27 cellular contexts compared by ENCODE assay signal in the genomic region with DNA sequence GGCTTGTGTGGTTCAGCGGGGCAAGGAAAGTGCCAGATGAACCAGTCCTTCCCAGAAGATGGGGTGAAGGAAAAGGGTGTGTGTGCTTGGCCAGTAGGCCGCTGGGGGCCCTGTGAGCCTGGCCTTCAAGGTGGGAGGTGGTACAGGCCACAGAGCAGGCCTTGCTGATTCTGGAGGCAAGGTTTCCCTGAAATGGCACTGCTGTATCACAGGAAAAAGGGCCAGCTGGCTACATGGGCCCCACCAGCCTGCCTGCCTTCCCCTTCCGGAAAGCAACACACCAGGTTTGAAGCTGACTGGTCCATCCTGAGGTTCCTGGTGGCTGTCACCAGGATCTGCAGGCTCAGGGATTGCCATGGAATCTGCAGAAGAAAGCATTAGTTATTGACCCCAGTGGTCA. TPM values are rescaled to one million over a fixed set of nuclear protein-coding genes. Genes with fewer than 3 reads are reported as not detected.
A peak's percentile ranks its signal among the peaks of the same experiment; 100 is the strongest.
DNase-seq lines count a peak whose midpoint lies in the region; ATAC-seq and TF ChIP-seq lines count a peak whose summit lies in the region.
"Had no signal": no experiment of that assay in that cellular context is flagged by ENCODE, and none has a peak within 500 bp of the region (broad histone marks: within the 10 kb centered on the region; RNA-seq: fewer than 3 reads in every experiment).

No MANE protein-coding gene starts in this region.

- peaks cover 20% of the 10 kb centered on the region for H3K4me1 Mint-ChIP-seq in WTC11
- H3K4me1 Mint-ChIP-seq in H9 = peaks cover 13 to 19% of the 10 kb centered on the region in 2 experiments
- peaks cover 9% of the 10 kb centered on the region for H3K4me1 Mint-ChIP-seq in activated naive CD4-positive, alpha-beta T cell treated with anti-CD3 and anti-CD28 coated beads for 36 hours (ENCODE audit: low read depth)
- H3K4me1 Mint-ChIP-seq: stimulated activated effector memory CD8-positive, alpha-beta T cell treated with anti-CD3 and anti-CD28 coated beads, Interleukin-12 subunit alpha, Interleukin-12 subunit beta, amount 100 ng/mL, for 72 hours had no signal

- H3K23ac ChIP-seq in mesenchymal stem cell (ENCODE audit: low read length in 2 of 2) = no peak overlapping the region
- no peak overlapping the region for H3K23ac ChIP-seq in H9 (ENCODE audit: insufficient read length, low read depth, low read length)

- H3K14ac ChIP-seq in mesenchymal stem cell (ENCODE audit: low read length in 2 of 2) (peak overlapping the region in 1 of 2 experiments; percentile 53), H9 (ENCODE audit: insufficient read depth, low read length) (no peak overlapping the region)

- H4K5ac ChIP-seq in H9 (ENCODE audit: insufficient read length, low read depth, low read length) = no peak overlapping the region

- no peaks in the 10 kb centered on the region for H3K79me1 ChIP-seq in mesenchymal stem cell (replicated peaks; ENCODE audit: low read length, poor library complexity, severe bottlenecking)
- H3K79me1 ChIP-seq in H9 (ENCODE audit: insufficient read depth, low read depth, low read length, poor library complexity, severe bottlenecking) = no peaks in the 10 kb centered on the region

- H3K9me3 Mint-ChIP-seq in WTC11 (peaks cover 5% of the 10 kb centered on the region), H9 (no peaks in the 10 kb centered on the region; a peak in 2 of 5 replicates)
- H3K9me3 Mint-ChIP-seq in activated naive CD4-positive, alpha-beta T cell treated with anti-CD3 and anti-CD28 coated beads for 36 hours = no peaks in the 10 kb centered on the region
- H3K9me3 Mint-ChIP-seq: CD4-positive, alpha-beta T cell; stimulated activated effector memory CD8-positive, alpha-beta T cell treated with anti-CD3 and anti-CD28 coated beads, Interleukin-12 subunit alpha, Interleukin-12 subunit beta, amount 100 ng/mL, for 72 hours had no signal

- no peaks in the 10 kb centered on the region for H3K23me2 ChIP-seq in H9 (ENCODE audit: insufficient read length, low read depth, low read length, poor library complexity, severe bottlenecking)

- H4K8ac ChIP-seq in mesenchymal stem cell (ENCODE audit: low read length) (no peak overlapping the region), H9 (replicated peaks; ENCODE audit: insufficient read length, low read depth, low read length) (no peak overlapping the region)

- H2AK5ac ChIP-seq in mesenchymal stem cell (ENCODE audit: low read length, severe bottlenecking) (no peak overlapping the region), H9 (ENCODE audit: insufficient read length, low read length) (no peak overlapping the region)

- no peaks in the 10 kb centered on the region; the same call in 1 of the 2 replicates for H3K27me3 Mint-ChIP-seq in WTC11 (ENCODE audit: low read depth)
- H3K27me3 Mint-ChIP-seq in H9 (ENCODE audit: low read depth) = peaks cover 5% of the 10 kb centered on the region
- H3K27me3 Mint-ChIP-seq in activated naive CD4-positive, alpha-beta T cell treated with anti-CD3 and anti-CD28 coated beads for 36 hours (ENCODE audit: low read depth) = no peaks in the 10 kb centered on the region

- no peak for ATAC-seq in WTC11
- ATAC-seq: naive thymus-derived CD4-positive, alpha-beta T cell; stimulated activated effector memory CD8-positive, alpha-beta T cell treated with anti-CD3 and anti-CD28 coated beads, Interleukin-12 subunit alpha, Interleukin-12 subunit beta, amount 100 ng/mL, for 72 hours had no signal

- H3K36me3 ChIP-seq in mesenchymal stem cell (ENCODE audit: control insufficient read depth in 1 of 2, insufficient read depth in 2 of 2, low read depth in 1 of 2, low read length in 2 of 2) = peaks cover 0 to 4% of the 10 kb centered on the region in 2 experiments
- peaks cover 0 to 19% (median 0%) of the 10 kb centered on the region in 3 donors for H3K36me3 ChIP-seq in tibial artery
- H3K36me3 ChIP-seq: uterus had no signal

- no peak overlapping the region for H3T11ph ChIP-seq in H9 (ENCODE audit: low read length)

- H3K4ac ChIP-seq in mesenchymal stem cell (ENCODE audit: low read depth in 1 of 2, low read length in 2 of 2) = no peak overlapping the region
- H3K4ac ChIP-seq in H9 (ENCODE audit: low read depth, low read length) = no peak overlapping the region

- peak overlapping the region; percentile 19 for H4K91ac ChIP-seq in mesenchymal stem cell (ENCODE audit: low read length)
- no peak overlapping the region for H4K91ac ChIP-seq in H9 (ENCODE audit: insufficient read length, low read depth, low read length)

- WGBS in mesenchymal stem cell = 95% methylated on average over 3 of the region's 3 CpGs
- WGBS in H9 (ENCODE audit: extremely low coverage, insufficient read length, low lambda C conversion rate) = no CpG with 5 or more reads among the region's 3 CpGs

- H2BK120ac ChIP-seq in mesenchymal stem cell (ENCODE audit: low read depth, low read length) = no peak overlapping the region
- no peak overlapping the region for H2BK120ac ChIP-seq in H9 (ENCODE audit: low read depth, low read length, poor library complexity, severe bottlenecking)

- H2AFZ ChIP-seq in mesenchymal stem cell (ENCODE audit: low read depth, low read length) = no peak overlapping the region
- H2AFZ ChIP-seq in H9 (ENCODE audit: low read length) = no peak overlapping the region

- peak overlapping the region in 1 of 2 experiments; percentile 30 for H3K18ac ChIP-seq in mesenchymal stem cell (ENCODE audit: low read depth in 1 of 2, low read length in 2 of 2)
- no peak overlapping the region for H3K18ac ChIP-seq in H9 (ENCODE audit: insufficient read length, low read depth, low read length)

- peaks cover 4% of the 10 kb centered on the region for H3K4me1 ChIP-seq in mesenchymal stem cell (ENCODE audit: control insufficient read depth, insufficient read depth, low read depth, low read length)
- peaks cover 3 to 44% (median 26%) of the 10 kb centered on the region in 4 donors for H3K4me1 ChIP-seq in tibial artery
- no peaks in the 10 kb centered on the region for H3K4me1 ChIP-seq in H9 (ENCODE audit: insufficient read depth, low read length)

- no peak overlapping the region for H2BK5ac ChIP-seq in mesenchymal stem cell (ENCODE audit: low read depth, low read length, poor library complexity, severe bottlenecking)
- H2BK5ac ChIP-seq in H9 (ENCODE audit: insufficient read length, low read length) = no peak overlapping the region

- H3K27me3 ChIP-seq in mesenchymal stem cell (ENCODE audit: control insufficient read depth in 1 of 2, insufficient read depth in 1 of 2, low read length in 2 of 2) (peaks cover 0 to 8% of the 10 kb centered on the region in 2 experiments), tibial artery (no peaks in the 10 kb centered on the region), H9 (ENCODE audit: insufficient read depth, low read length) (no peaks in the 10 kb centered on the region)
- H3K27me3 ChIP-seq: suprapubic skin, uterus had no signal

- TF ChIP-seq CTCF in WTC11 (IDR thresholded peaks at IDR 0.05) (no peak), tibial artery (IDR thresholded peaks at IDR 0.05) (no peak), H9 (conservative IDR thresholded peaks at IDR 0.05) (no peak)

- POLR2A ChIA-PET in WTC11 (lab: Charles Lee) = interaction anchor here (1.7 to 2.1 kb wide), 2 partner anchors 10 to 16 kb away, joined by 5 read pairs; no protein-coding TSS in a partner anchor

- CTCF ChIA-PET in WTC11 (lab: Charles Lee) = interaction anchor here (0.6 to 13.1 kb wide), 13 partner anchors 11 to 388 kb away, joined by 3 to 462 read pairs (median 4); a partner anchor contains a TSS
- CTCF ChIA-PET in activated naive CD4-positive, alpha-beta T cell treated with anti-CD3 and anti-CD28 coated beads for 36 hours (lab: Charles Lee) = interaction anchor here (1.5 to 2.1 kb wide), 2 partner anchors 9 to 22 kb away, joined by 3 to 10 read pairs; no protein-coding TSS in a partner anchor

- H2BK20ac ChIP-seq in H9 (ENCODE audit: low read depth, low read length, poor library complexity, severe bottlenecking) = no peak overlapping the region

- H3K9me3 ChIP-seq in mesenchymal stem cell (ENCODE audit: control insufficient read depth, low read length) (no peaks in the 10 kb centered on the region), tibial artery (no peaks in the 10 kb centered on the region), H9 (ENCODE audit: control insufficient read depth, low read depth, low read length) (no peaks in the 10 kb centered on the region)
- H3K9me3 ChIP-seq: A549, suprapubic skin, uterus had no signal

- H3K56ac ChIP-seq in H9 (ENCODE audit: insufficient read length, low read depth, low read length) = no peak overlapping the region

- H2BK12ac ChIP-seq in mesenchymal stem cell (ENCODE audit: low read length in 2 of 2) (peak overlapping the region in 1 of 2 experiments; percentile 64), H9 (ENCODE audit: insufficient read length, low read depth, low read length) (no peak overlapping the region)

- no peaks in the 10 kb centered on the region for H3K79me2 ChIP-seq in H9 (ENCODE audit: insufficient read depth, low read length)

- H3K4me3 ChIP-seq in mesenchymal stem cell (ENCODE audit: insufficient read depth in 1 of 2, low read depth in 1 of 2, low read length in 2 of 2) = peak overlapping the region in 1 of 2 experiments; percentile 26
- no peak overlapping the region for H3K4me3 ChIP-seq in tibial artery
- H3K4me3 ChIP-seq: A549, suprapubic skin, uterus had no signal

- H3K27ac Mint-ChIP-seq in WTC11 (no peak overlapping the region), H9 (no peak overlapping the region)
- H3K27ac Mint-ChIP-seq in activated naive CD4-positive, alpha-beta T cell treated with anti-CD3 and anti-CD28 coated beads for 36 hours = no peak overlapping the region
- H3K27ac Mint-ChIP-seq: CD4-positive, alpha-beta T cell; stimulated activated effector memory CD8-positive, alpha-beta T cell treated with anti-CD3 and anti-CD28 coated beads, Interleukin-12 subunit alpha, Interleukin-12 subunit beta, amount 100 ng/mL, for 72 hours had no signal

- peak; percentile 25 for DNase-seq in activated effector memory CD4-positive, alpha-beta T cell treated with anti-CD3 and anti-CD28 coated beads, Interleukin-2, amount 50 U/mL, for 16 hours
- DNase-seq in activated effector memory CD4-positive, alpha-beta T cell treated with Interleukin-2 at 50 U/mL for 16 hours = no peak
- DNase-seq in WTC11 (ENCODE audit: low spot score) (peak; percentile 7), mesenchymal stem cell (no peak), tibial artery (peak in 1 of 2 donors; percentile 11), T-helper 1 cell (no peak), H9 (no peak)
- DNase-seq in activated naive CD4-positive, alpha-beta T cell treated with anti-CD3 and anti-CD28 coated beads for 36 hours = no peak
- DNase-seq: activated CD4-positive, alpha-beta T cell treated with anti-CD3 and anti-CD28 coated beads for 48 hours; activated naive CD4-positive, alpha-beta T cell treated with anti-CD3 and anti-CD28 coated beads, Interleukin-2, amount 50 U/mL, for 16 hours; AML-193; CD4-positive, alpha-beta T cell; DND-41; effector CD8-positive, alpha-beta T cell; MV-4-11; naive thymus-derived CD4-positive, alpha-beta T cell; NCI-H1436; NCI-H2081; NCI-H2227 treated with DMSO at 0.1 percent for 48 hours; occipital lobe; SHP77 treated with DMSO at 0.1 percent for 48 hours; SW 1271; T-helper 9 cell had no signal

- H4K20me1 ChIP-seq in H9 (ENCODE audit: control insufficient read depth, insufficient read depth, insufficient read length) = no peaks in the 10 kb centered on the region

- peak overlapping the region; percentile 26 for H3K9ac ChIP-seq in mesenchymal stem cell (ENCODE audit: low read length)
- H3K9ac ChIP-seq in H9 (ENCODE audit: extremely low read depth, insufficient read length, low read length) = no peak overlapping the region

- H3K27ac ChIP-seq in mesenchymal stem cell (ENCODE audit: low read length, poor library complexity, severe bottlenecking) (no peak overlapping the region), tibial artery (peak overlapping the region; percentile 60 to 68), H9 (ENCODE audit: insufficient read length, low read depth, low read length) (no peak overlapping the region)
- H3K27ac ChIP-seq: A549, suprapubic skin had no signal

- intact Hi-C loops in tibial artery (cut with DNase I; ENCODE audit: low total_unique reads) = no loop called here
- intact Hi-C loops in activated naive CD4-positive, alpha-beta T cell treated with anti-CD3 and anti-CD28 coated beads for 36 hours (cut with micrococcal nuclease) = no loop called here

- H3K4me2 ChIP-seq in mesenchymal stem cell (ENCODE audit: low read length, poor library complexity, severe bottlenecking) (no peak overlapping the region), H9 (ENCODE audit: insufficient read depth, insufficient read length, low read length) (no peak overlapping the region)
- H3K4me2 ChIP-seq: A549 had no signal

- H3K36me3 Mint-ChIP-seq in WTC11 (no peaks in the 10 kb centered on the region), H9 (ENCODE audit: insufficient read depth in 1 of 3, low read depth in 3 of 3) (no peaks in the 10 kb centered on the region; a peak in 1 of 7 replicates)
- no peaks in the 10 kb centered on the region for H3K36me3 Mint-ChIP-seq in activated naive CD4-positive, alpha-beta T cell treated with anti-CD3 and anti-CD28 coated beads for 36 hours (ENCODE audit: low read depth)
- H3K36me3 Mint-ChIP-seq: stimulated activated effector memory CD8-positive, alpha-beta T cell treated with anti-CD3 and anti-CD28 coated beads, Interleukin-12 subunit alpha, Interleukin-12 subunit beta, amount 100 ng/mL, for 72 hours had no signal

- H2BK15ac ChIP-seq in mesenchymal stem cell (ENCODE audit: low read depth, poor library complexity, severe bottlenecking) (no peak overlapping the region), H9 (ENCODE audit: low read depth, low read length) (no peak overlapping the region)

- H3K4me3 Mint-ChIP-seq in WTC11 = no peak overlapping the region
- no peak overlapping the region for H3K4me3 Mint-ChIP-seq in H9
- H3K4me3 Mint-ChIP-seq in activated naive CD4-positive, alpha-beta T cell treated with anti-CD3 and anti-CD28 coated beads for 36 hours = no peak overlapping the region
- H3K4me3 Mint-ChIP-seq: CD4-positive, alpha-beta T cell; stimulated activated effector memory CD8-positive, alpha-beta T cell treated with anti-CD3 and anti-CD28 coated beads, Interleukin-12 subunit alpha, Interleukin-12 subunit beta, amount 100 ng/mL, for 72 hours had no signal

RNA-seq across cellular contexts. Expression of a gene that starts 12.5 kb away (rescaled TPM):
- total RNA-seq in WTC11 (2021) (1.7 to 2.8 TPM (median 2.4 TPM) in 3 replicates), H9 (2021) (1.0 and 1.4 TPM in 2 replicates)
- polyA plus RNA-seq in mesenchymal stem cell (2013, experiment 1 of 2) = 0.41 TPM
- 0.34 TPM for polyA plus RNA-seq in mesenchymal stem cell (2013, experiment 2 of 2)
- total RNA-seq in activated naive CD4-positive, alpha-beta T cell treated with anti-CD3 and anti-CD28 coated beads for 36 hours = not detected

RNA-seq across cellular contexts. Expression of a gene that starts 13.5 kb away (rescaled TPM):
- 8.4 to 14.3 TPM (median 12.0 TPM) in 3 replicates for total RNA-seq in WTC11 (2021)
- polyA plus RNA-seq in mesenchymal stem cell (2013, experiment 1 of 2) = 12.8 TPM
- polyA plus RNA-seq in mesenchymal stem cell (2013, experiment 2 of 2) = 12.6 TPM
- 4.9 and 5.5 TPM in 2 replicates for total RNA-seq in H9 (2021)
- total RNA-seq in activated naive CD4-positive, alpha-beta T cell treated with anti-CD3 and anti-CD28 coated beads for 36 hours = 1 to 10 TPM in 1 of 2 experiments, under 1 TPM in 1; 0.72 to 1.2 TPM
- total RNA-seq: CD4-positive, alpha-beta T cell had no signal
- polyA plus RNA-seq: naive thymus-derived CD4-positive, alpha-beta T cell had no signal

RNA-seq across cellular contexts. Expression of a gene that starts 23.4 kb away (rescaled TPM):
- total RNA-seq in WTC11 (2021) (0.30 to 1.0 TPM (median 0.70 TPM) in 3 replicates), H9 (2021) (not detected in 2 replicates)
- polyA plus RNA-seq in mesenchymal stem cell (2013, experiment 1 of 2) = 0.30 TPM
- polyA plus RNA-seq in mesenchymal stem cell (2013, experiment 2 of 2) = 0.23 TPM
- not detected for total RNA-seq in activated naive CD4-positive, alpha-beta T cell treated with anti-CD3 and anti-CD28 coated beads for 36 hours
- total RNA-seq: CD4-positive, alpha-beta T cell; occipital lobe had no signal
- polyA plus RNA-seq: A549 had no signal

Comparison
In these comparisons a context has a peak if more than half of its experiments do, and no peak if none do; other contexts are left out.
1. DNase-seq: peak in activated effector memory CD4-positive, alpha-beta T cell treated with anti-CD3 and anti-CD28 coated beads, Interleukin-2, amount 50 U/mL, for 16 hours (single experiment) and WTC11 (single experiment); none in activated effector memory CD4-positive, alpha-beta T cell treated with Interleukin-2 at 50 U/mL for 16 hours (single experiment), mesenchymal stem cell (single experiment), T-helper 1 cell (0 of 5), H9 (single experiment) and activated naive CD4-positive, alpha-beta T cell treated with anti-CD3 and anti-CD28 coated beads for 36 hours (single experiment).
2. H3K27ac ChIP-seq: peak in tibial artery (2 of 2); none in mesenchymal stem cell (single experiment) and H9 (single experiment).